Comparison of ENCODE assay signal across 21 cellular contexts in genomic region chr3:69628956-69629355, GRCh38.
DNase-seq lines count a peak whose midpoint lies in the region; ATAC-seq and TF ChIP-seq lines count a peak whose summit lies in the region.
"Had no signal": no experiment of that assay in that cellular context is flagged by ENCODE, and none has a peak within 500 bp of the region (broad histone marks: within the 10 kb centered on the region; RNA-seq: fewer than 3 reads in every experiment).

No MANE protein-coding gene starts in this region.

- peak; percentile 1 for DNase-seq in A673 (ENCODE audit: low spot score)
- peak; percentile 2 for DNase-seq in EH (ENCODE audit: low read depth)
- peak; percentile 2 for DNase-seq in astrocyte of the hippocampus (ENCODE audit: low read depth, low spot score)
- peak; percentile 40 for DNase-seq in renal cortical epithelial cell (ENCODE audit: low read depth)
- DNase-seq in NCI-H1436 (lab: John Stamatoyannopoulos, UW): no peak
- no peak for DNase-seq in hepatic stellate cell (ENCODE audit: low spot score)
- DNase-seq: ACHN; CD4-positive, alpha-beta T cell; COR-L47; DMS153; KBM-7; NCI-H1694 treated with DMSO at 0.1 percent for 48 hours; NCI-H2081 treated with DMSO at 0.1 percent for 48 hours; NCI-H510A; NK-92 treated with Interleukin-12 subunit alpha and Interleukin-12 subunit beta, amount 100 ng/mL, for 24 hours had no signal

- H3K36me3 ChIP-seq in A673 (ENCODE audit: insufficient read depth, low read length, poor library complexity, severe bottlenecking): no peaks in the 10 kb centered on the region
- H3K36me3 ChIP-seq: BLaER1, HAP-1, SJSA1 had no signal

- no peak for TF ChIP-seq CTCF in A673 (conservative IDR thresholded peaks at IDR 0.05; ENCODE audit: low read depth, low read length)

- H3K27ac ChIP-seq in A673 (ENCODE audit: low read depth, low read length, poor library complexity, severe bottlenecking): no peak overlapping the region
- H3K27ac ChIP-seq: BLaER1, SJSA1 had no signal

- intact Hi-C loops in A673 (cut with micrococcal nuclease; ENCODE audit: unreplicated experiment): no loop called here

- ATAC-seq in HG02884 (IDR thresholded peaks at IDR 0.05; ENCODE audit: unreplicated experiment): no peak
- ATAC-seq: GM23338, Panc1 had no signal

- H3K27me3 ChIP-seq in A673 (replicated peaks; ENCODE audit: insufficient read depth, low read depth, low read length, poor library complexity): no peaks in the 10 kb centered on the region
- H3K27me3 ChIP-seq: BLaER1, SJSA1 had no signal

- H3K4me1 ChIP-seq in A673 (ENCODE audit: insufficient read depth, low read length, poor library complexity, severe bottlenecking): no peaks in the 10 kb centered on the region
- H3K4me1 ChIP-seq: BLaER1, HAP-1, SJSA1 had no signal

- POLR2A ChIA-PET in A673 (lab: Charles Lee; ENCODE audit: low non-redundant PET): interaction anchor here (0.7 kb wide), 1 partner anchor 18 kb away, joined by 4 read pairs; no protein-coding TSS in a partner anchor

- H3K9me3 ChIP-seq in A673 (ENCODE audit: low read depth, low read length, poor library complexity, severe bottlenecking): no peaks in the 10 kb centered on the region
- H3K9me3 ChIP-seq: SJSA1 had no signal

- CTCF ChIA-PET in A673 (lab: Charles Lee): no interaction called here

- BruUV-seq in A673 (replicated peaks; lab: Mats Ljungman, UMichigan): no TSS peak

- no peak overlapping the region for H3K4me3 ChIP-seq in A673 (ENCODE audit: low read depth, low read length, poor library complexity, severe bottlenecking)
- H3K4me3 ChIP-seq: BLaER1, GM23338, HAP-1, SJSA1 had no signal

Comparison
In these comparisons a context has a peak if more than half of its experiments do, and no peak if none do; other contexts are left out.
1. DNase-seq: peak in A673 (single experiment), EH (single experiment), astrocyte of the hippocampus (single experiment) and renal cortical epithelial cell (single experiment); none in NCI-H1436 (single experiment) and hepatic stellate cell (single experiment).